ENCODE assay signal across 29 cellular contexts in the genomic region with DNA sequence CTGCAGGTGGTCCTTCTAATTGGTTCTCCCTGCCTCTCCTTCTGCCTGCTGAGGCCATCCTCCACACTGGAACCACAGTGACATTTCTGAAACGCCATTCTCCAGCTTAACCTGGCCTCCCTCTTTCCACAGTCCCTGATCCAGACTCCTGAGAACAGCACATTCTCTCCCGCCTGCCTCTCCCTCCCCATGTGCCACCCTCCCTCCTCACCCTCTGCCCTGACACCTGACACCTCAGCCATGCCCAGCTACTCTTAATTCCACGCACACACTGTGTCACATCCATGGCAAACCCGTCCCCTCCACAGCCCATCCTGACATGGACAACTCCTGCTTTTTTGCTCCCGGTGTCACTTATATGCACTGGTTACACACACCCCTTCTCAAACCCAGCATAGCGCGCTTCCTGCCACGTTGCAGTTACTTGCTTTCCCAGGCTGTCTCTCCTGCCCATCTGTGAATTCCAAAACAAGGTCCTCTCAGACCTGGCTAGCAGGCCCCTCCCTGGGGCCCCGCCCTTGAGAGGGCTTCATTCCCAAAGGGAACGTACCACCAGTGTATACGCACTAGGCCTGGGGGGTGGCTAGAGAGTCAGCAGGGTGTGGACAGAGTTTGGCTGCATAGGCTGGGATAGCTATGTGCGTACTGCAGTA.
DNase-seq lines count a peak whose midpoint lies in the region; ATAC-seq and TF ChIP-seq lines count a peak whose summit lies in the region.
"Had no signal": no experiment of that assay in that cellular context is flagged by ENCODE, and none has a peak within 500 bp of the region (broad histone marks: within the 10 kb centered on the region; RNA-seq: fewer than 3 reads in every experiment).

No MANE protein-coding gene starts in this region.

- H3K27ac ChIP-seq in neural progenitor cell = no peak overlapping the region
- H3K27ac ChIP-seq in aorta (ENCODE audit: low read depth in 1 of 2, low read length in 2 of 2) = no peak overlapping the region
- H3K27ac ChIP-seq: breast epithelium, colonic mucosa, left lung, testis, vagina had no signal

- no peaks in the 10 kb centered on the region for H3F3A ChIP-seq in neural progenitor cell (ENCODE audit: low read depth)

- peak overlapping the region; percentile 18 for H3K4me2 ChIP-seq in neural progenitor cell

- H3K36me3 Mint-ChIP-seq in activated naive CD8-positive, alpha-beta T cell treated with anti-CD3 and anti-CD28 coated beads, Interleukin-2, amount 10 ng/mL, durations not matched to agents 7 days and 5 days = peaks cover 24% of the 10 kb centered on the region
- H3K36me3 Mint-ChIP-seq in activated naive CD8-positive, alpha-beta T cell treated with anti-CD3 and anti-CD28 coated beads, Interleukin-2, amount 50 U/mL, for 24 hours (ENCODE audit: low read depth) = peaks cover 25% of the 10 kb centered on the region
- H3K36me3 Mint-ChIP-seq in neural progenitor cell (peaks cover 10% of the 10 kb centered on the region), Caco-2 (ENCODE audit: insufficient read depth, unreplicated experiment) (peaks cover 5% of the 10 kb centered on the region)
- peaks cover 20% of the 10 kb centered on the region for H3K36me3 Mint-ChIP-seq in activated naive CD4-positive, alpha-beta T cell treated with anti-CD3 and anti-CD28 coated beads for 36 hours (ENCODE audit: low read depth)

- no peaks in the 10 kb centered on the region for H3K9me3 Mint-ChIP-seq in activated naive CD8-positive, alpha-beta T cell treated with anti-CD3 and anti-CD28 coated beads, Interleukin-2, amount 10 ng/mL, durations not matched to agents 7 days and 5 days
- no peaks in the 10 kb centered on the region for H3K9me3 Mint-ChIP-seq in activated naive CD8-positive, alpha-beta T cell treated with anti-CD3 and anti-CD28 coated beads, Interleukin-2, amount 50 U/mL, for 24 hours
- H3K9me3 Mint-ChIP-seq in neural progenitor cell (no peaks in the 10 kb centered on the region), Caco-2 (ENCODE audit: unreplicated experiment) (no peaks in the 10 kb centered on the region)
- no peaks in the 10 kb centered on the region for H3K9me3 Mint-ChIP-seq in activated naive CD4-positive, alpha-beta T cell treated with anti-CD3 and anti-CD28 coated beads for 36 hours
- H3K9me3 Mint-ChIP-seq: activated B cell treated with CpG ODN at 0.5 μM for 24 hours; effector memory CD8-positive, alpha-beta T cell; natural killer cell treated with Interleukin-12 subunit alpha and Interleukin-12 subunit beta and Interleukin-15 and Interleukin-18, amount 100 ng/mL, for 72 hours; stimulated activated naive B cell treated with anti-CD40 and anti-IgM and Interleukin-4, amounts not matched to agents 10 μg/mL and 1 μg/mL and 100 μg/mL, for 72 hours; T-cell had no signal

- no peak overlapping the region for H3K4me3 Mint-ChIP-seq in activated naive CD8-positive, alpha-beta T cell treated with anti-CD3 and anti-CD28 coated beads, Interleukin-2, amount 10 ng/mL, durations not matched to agents 7 days and 5 days
- H3K4me3 Mint-ChIP-seq in activated naive CD8-positive, alpha-beta T cell treated with anti-CD3 and anti-CD28 coated beads, Interleukin-2, amount 50 U/mL, for 24 hours = no peak overlapping the region
- H3K4me3 Mint-ChIP-seq in neural progenitor cell (no peak overlapping the region), Caco-2 (ENCODE audit: unreplicated experiment) (no peak overlapping the region)
- H3K4me3 Mint-ChIP-seq in activated naive CD4-positive, alpha-beta T cell treated with anti-CD3 and anti-CD28 coated beads for 36 hours = no peak overlapping the region
- H3K4me3 Mint-ChIP-seq: activated B cell treated with CpG ODN at 0.5 μM for 24 hours; activated CD8-positive, alpha-beta memory T cell treated with anti-CD3 and anti-CD28 coated beads, Interleukin-2, amount 10 ng/mL, durations not matched to agents 7 days and 5 days; B cell; effector memory CD8-positive, alpha-beta T cell; natural killer cell treated with Interleukin-12 subunit alpha and Interleukin-12 subunit beta and Interleukin-15 and Interleukin-18, amount 100 ng/mL, for 72 hours; stimulated activated naive B cell treated with anti-CD40 and anti-IgM and Interleukin-4, amounts not matched to agents 10 μg/mL and 1 μg/mL and 100 μg/mL, for 72 hours; T-cell had no signal

- no peaks in the 10 kb centered on the region for H3K79me2 ChIP-seq in neural progenitor cell (ENCODE audit: low read depth)

- no peak overlapping the region for H2AFZ ChIP-seq in neural progenitor cell (replicated peaks)

- CTCF ChIA-PET in activated naive CD4-positive, alpha-beta T cell treated with anti-CD3 and anti-CD28 coated beads for 36 hours (lab: Charles Lee) = interaction anchor here (0.6 to 0.7 kb wide), 2 partner anchors 114 to 142 kb away, joined by 3 read pairs; no protein-coding TSS in a partner anchor
- CTCF ChIA-PET in Caco-2 (lab: Charles Lee) = no interaction called here

- ATAC-seq in activated naive CD8-positive, alpha-beta T cell treated with anti-CD3 and anti-CD28 coated beads, Interleukin-2, amount 10 ng/mL, durations not matched to agents 7 days and 5 days (ENCODE audit: low read depth) = no peak
- no peak for ATAC-seq in activated naive CD8-positive, alpha-beta T cell treated with anti-CD3 and anti-CD28 coated beads, Interleukin-2, amount 50 U/mL, for 24 hours
- ATAC-seq in aorta (ENCODE audit: low FRiP score) = peak; percentile 59
- ATAC-seq: activated CD8-positive, alpha-beta memory T cell treated with anti-CD3 and anti-CD28 coated beads, Interleukin-2, amount 10 ng/mL, durations not matched to agents 7 days and 5 days; effector memory CD8-positive, alpha-beta T cell; left lung; natural killer cell treated with Interleukin-12 subunit alpha and Interleukin-12 subunit beta and Interleukin-15 and Interleukin-18, amount 100 ng/mL, for 72 hours; stimulated activated naive B cell treated with anti-CD40 and anti-IgM and Interleukin-4, amounts not matched to agents 10 μg/mL and 1 μg/mL and 100 μg/mL, for 72 hours; T-cell had no signal

- TF ChIP-seq CTCF in fibroblast of the aortic adventitia (IDR thresholded peaks at IDR 0.05; ENCODE audit: insufficient read depth, low read length) = no peak
- no peak for TF ChIP-seq CTCF in neural progenitor cell (IDR thresholded peaks at IDR 0.05)
- no peak for TF ChIP-seq CTCF in Caco-2 (IDR thresholded peaks at IDR 0.05; ENCODE audit: insufficient read depth in 1 of 2, low read depth in 1 of 2, low read length in 1 of 2, severe bottlenecking in 1 of 2, unreplicated experiment in 1 of 2)

- no TSS peak for BruUV-seq in Caco-2 (replicated peaks; lab: Mats Ljungman, UMichigan)

- POLR2A ChIA-PET in activated naive CD8-positive, alpha-beta T cell treated with anti-CD3 and anti-CD28 coated beads, Interleukin-2, amount 10 ng/mL, durations not matched to agents 7 days and 5 days (lab: Charles Lee) = no interaction called here
- POLR2A ChIA-PET in Caco-2 (lab: Charles Lee) = no interaction called here

- H3K27me3 Mint-ChIP-seq in activated naive CD8-positive, alpha-beta T cell treated with anti-CD3 and anti-CD28 coated beads, Interleukin-2, amount 10 ng/mL, durations not matched to agents 7 days and 5 days = no peaks in the 10 kb centered on the region
- H3K27me3 Mint-ChIP-seq in activated naive CD8-positive, alpha-beta T cell treated with anti-CD3 and anti-CD28 coated beads, Interleukin-2, amount 50 U/mL, for 24 hours = no peaks in the 10 kb centered on the region
- H3K27me3 Mint-ChIP-seq in neural progenitor cell (ENCODE audit: insufficient read depth, low read depth) (peaks cover 3% of the 10 kb centered on the region), Caco-2 (ENCODE audit: insufficient read depth, unreplicated experiment) (no peaks in the 10 kb centered on the region)
- no peaks in the 10 kb centered on the region for H3K27me3 Mint-ChIP-seq in activated naive CD4-positive, alpha-beta T cell treated with anti-CD3 and anti-CD28 coated beads for 36 hours (ENCODE audit: low read depth)
- H3K27me3 Mint-ChIP-seq: activated B cell treated with CpG ODN at 0.5 μM for 24 hours; activated CD8-positive, alpha-beta memory T cell treated with anti-CD3 and anti-CD28 coated beads, Interleukin-2, amount 10 ng/mL, durations not matched to agents 7 days and 5 days; B cell; effector memory CD8-positive, alpha-beta T cell; natural killer cell treated with Interleukin-12 subunit alpha and Interleukin-12 subunit beta and Interleukin-15 and Interleukin-18, amount 100 ng/mL, for 72 hours; stimulated activated naive B cell treated with anti-CD40 and anti-IgM and Interleukin-4, amounts not matched to agents 10 μg/mL and 1 μg/mL and 100 μg/mL, for 72 hours; T-cell had no signal

- intact Hi-C loops in aorta (cut with DNase I) (no loop called here), Caco-2 (cut with micrococcal nuclease; ENCODE audit: unreplicated experiment) (no loop called here)
- intact Hi-C loops in activated naive CD4-positive, alpha-beta T cell treated with anti-CD3 and anti-CD28 coated beads for 36 hours (cut with micrococcal nuclease) = no loop called here

- H3K36me3 ChIP-seq in neural progenitor cell = no peaks in the 10 kb centered on the region
- peaks cover 2 to 12% of the 10 kb centered on the region in 2 donors for H3K36me3 ChIP-seq in aorta (ENCODE audit: control insufficient read depth in 1 of 2, insufficient read depth in 2 of 2, low read length in 1 of 2)
- peaks cover 1% of the 10 kb centered on the region; the same call in 1 of the 2 replicates for H3K36me3 ChIP-seq in Caco-2 (ENCODE audit: control insufficient read depth, insufficient read depth, low read length)
- H3K36me3 ChIP-seq: breast epithelium had no signal

- no peak overlapping the region for H3K4me3 ChIP-seq in fibroblast of the aortic adventitia (ENCODE audit: low read depth, low read length)
- H3K4me3 ChIP-seq in neural progenitor cell = no peak overlapping the region
- H3K4me3 ChIP-seq in aorta (ENCODE audit: low read length in 2 of 2) = no peak overlapping the region
- no peak overlapping the region for H3K4me3 ChIP-seq in Caco-2 (ENCODE audit: low read depth, low read length)
- H3K4me3 ChIP-seq: breast epithelium, colonic mucosa, HAP-1, left lung, testis, vagina had no signal

- H3K4me1 Mint-ChIP-seq in activated naive CD8-positive, alpha-beta T cell treated with anti-CD3 and anti-CD28 coated beads, Interleukin-2, amount 10 ng/mL, durations not matched to agents 7 days and 5 days = peaks cover 13% of the 10 kb centered on the region
- H3K4me1 Mint-ChIP-seq in activated naive CD8-positive, alpha-beta T cell treated with anti-CD3 and anti-CD28 coated beads, Interleukin-2, amount 50 U/mL, for 24 hours = peaks cover 15% of the 10 kb centered on the region
- H3K4me1 Mint-ChIP-seq in neural progenitor cell (no peaks in the 10 kb centered on the region), Caco-2 (ENCODE audit: low read depth, unreplicated experiment) (no peaks in the 10 kb centered on the region)
- H3K4me1 Mint-ChIP-seq in activated naive CD4-positive, alpha-beta T cell treated with anti-CD3 and anti-CD28 coated beads for 36 hours (ENCODE audit: low read depth) = peaks cover 14% of the 10 kb centered on the region

- 59 to 62% methylated on average over 12 of the region's 12 CpGs for WGBS in aorta, 2 donors

- H3K27ac Mint-ChIP-seq in activated naive CD8-positive, alpha-beta T cell treated with anti-CD3 and anti-CD28 coated beads, Interleukin-2, amount 10 ng/mL, durations not matched to agents 7 days and 5 days = peak overlapping the region; percentile 30
- H3K27ac Mint-ChIP-seq in activated naive CD8-positive, alpha-beta T cell treated with anti-CD3 and anti-CD28 coated beads, Interleukin-2, amount 50 U/mL, for 24 hours = no peak overlapping the region
- H3K27ac Mint-ChIP-seq in neural progenitor cell (no peak overlapping the region), Caco-2 (ENCODE audit: unreplicated experiment) (no peak overlapping the region)
- H3K27ac Mint-ChIP-seq in activated naive CD4-positive, alpha-beta T cell treated with anti-CD3 and anti-CD28 coated beads for 36 hours = no peak overlapping the region
- H3K27ac Mint-ChIP-seq: activated B cell treated with CpG ODN at 0.5 μM for 24 hours; activated CD8-positive, alpha-beta memory T cell treated with anti-CD3 and anti-CD28 coated beads, Interleukin-2, amount 10 ng/mL, durations not matched to agents 7 days and 5 days; B cell; effector memory CD8-positive, alpha-beta T cell; natural killer cell treated with Interleukin-12 subunit alpha and Interleukin-12 subunit beta and Interleukin-15 and Interleukin-18, amount 100 ng/mL, for 72 hours; stimulated activated naive B cell treated with anti-CD40 and anti-IgM and Interleukin-4, amounts not matched to agents 10 μg/mL and 1 μg/mL and 100 μg/mL, for 72 hours had no signal

- H3K27me3 ChIP-seq in neural progenitor cell = no peaks in the 10 kb centered on the region
- H3K27me3 ChIP-seq in aorta (ENCODE audit: control insufficient read depth in 1 of 2, insufficient read depth in 2 of 2, low read length in 1 of 2) = no peaks in the 10 kb centered on the region
- no peaks in the 10 kb centered on the region for H3K27me3 ChIP-seq in Caco-2 (replicated peaks; ENCODE audit: control insufficient read depth, insufficient read depth, low read length)
- H3K27me3 ChIP-seq: breast epithelium, colonic mucosa, left lung, testis, vagina had no signal

- peaks cover 11% of the 10 kb centered on the region for H3K4me1 ChIP-seq in neural progenitor cell
- H3K4me1 ChIP-seq in aorta (ENCODE audit: control insufficient read depth in 1 of 2, insufficient read depth in 2 of 2, low read length in 2 of 2) = no peaks in the 10 kb centered on the region
- H3K4me1 ChIP-seq in Caco-2 = no peaks in the 10 kb centered on the region
- H3K4me1 ChIP-seq: breast epithelium, colonic mucosa, HAP-1, testis, vagina had no signal

- no peaks in the 10 kb centered on the region for H4K20me1 ChIP-seq in neural progenitor cell (ENCODE audit: low read depth)

- DNase-seq in activated naive CD8-positive, alpha-beta T cell treated with anti-CD3 and anti-CD28 coated beads, Interleukin-2, amount 10 ng/mL, durations not matched to agents 7 days and 5 days = peak; percentile 19
- DNase-seq in activated naive CD8-positive, alpha-beta T cell treated with anti-CD3 and anti-CD28 coated beads, Interleukin-2, amount 50 U/mL, for 24 hours = no peak
- peak; percentile 16 for DNase-seq in fibroblast of the aortic adventitia (ENCODE audit: low read depth)
- no peak for DNase-seq in neural progenitor cell (ENCODE audit: low spot score)
- DNase-seq in aorta = no peak
- DNase-seq in activated naive CD4-positive, alpha-beta T cell treated with anti-CD3 and anti-CD28 coated beads for 36 hours = no peak
- no peak for DNase-seq in stimulated activated naive CD4-positive, alpha-beta T cell treated with Interleukin-2 at 50 U/mL for 16 hours (lab: John Stamatoyannopoulos, UW)
- DNase-seq in Caco-2 = no peak
- DNase-seq: activated B cell treated with CpG ODN at 0.5 μM for 24 hours; activated CD8-positive, alpha-beta memory T cell treated with anti-CD3 and anti-CD28 coated beads, Interleukin-2, amount 10 ng/mL, durations not matched to agents 7 days and 5 days; activated naive CD4-positive, alpha-beta T cell treated with Interleukin-2 at 50 U/mL for 16 hours; amygdala; colonic mucosa; effector memory CD8-positive, alpha-beta T cell; erythroblast; KBM-7; left lung; NCI-H1105; NCI-H2029; NCI-H345; stimulated activated CD4-positive, alpha-beta T cell treated with anti-CD3 and anti-CD28 coated beads, Interleukin-15, amount 100 ng/mL, for 24 hours; stimulated activated naive B cell treated with anti-CD40 and anti-IgM and Interleukin-4, amounts not matched to agents 10 μg/mL and 1 μg/mL and 100 μg/mL, for 72 hours; T-cell; testis had no signal

- no peaks in the 10 kb centered on the region for H3K9me3 ChIP-seq in neural progenitor cell (ENCODE audit: low read depth)
- no peaks in the 10 kb centered on the region for H3K9me3 ChIP-seq in aorta (ENCODE audit: control insufficient read depth, low read length)
- H3K9me3 ChIP-seq in Caco-2 = no peaks in the 10 kb centered on the region
- H3K9me3 ChIP-seq: breast epithelium, colonic mucosa, HAP-1, left lung, testis, vagina had no signal

- H3K9ac ChIP-seq in neural progenitor cell = no peak overlapping the region

Comparison
In these comparisons a context has a peak if more than half of its experiments do, and no peak if none do; other contexts are left out.
1. DNase-seq: peak in activated naive CD8-positive, alpha-beta T cell treated with anti-CD3 and anti-CD28 coated beads, Interleukin-2, amount 10 ng/mL, durations not matched to agents 7 days and 5 days (single experiment) and fibroblast of the aortic adventitia (single experiment); none in activated naive CD8-positive, alpha-beta T cell treated with anti-CD3 and anti-CD28 coated beads, Interleukin-2, amount 50 U/mL, for 24 hours (single experiment), neural progenitor cell (single experiment), aorta (0 of 2), activated naive CD4-positive, alpha-beta T cell treated with anti-CD3 and anti-CD28 coated beads for 36 hours (single experiment), stimulated activated naive CD4-positive, alpha-beta T cell treated with Interleukin-2 at 50 U/mL for 16 hours (single experiment) and Caco-2 (0 of 2).